ENCODE assay signal across 16 cellular contexts in genomic region chr4:113457886-113458285, GRCh38.
"Had no signal": no experiment of that assay in that cellular context is flagged by ENCODE, and none has a peak within 500 bp of the region (broad histone marks: within the 10 kb centered on the region; RNA-seq: fewer than 3 reads in every experiment).

No MANE protein-coding gene starts in this region.

- DNase-seq: activated naive CD4-positive, alpha-beta T cell; activated T-cell treated with anti-CD3 and anti-CD28 coated beads for 4 hours; adrenal gland; cortex of kidney; effector CD4-positive, alpha-beta T cell; foreskin melanocyte; heart left ventricle; left colon; mammary epithelial cell; naive thymus-derived CD4-positive, alpha-beta T cell; pancreas; stimulated activated CD4-positive, alpha-beta T cell treated with anti-CD3 and anti-CD28 coated beads, Interleukin-15, amount 100 ng/mL, for 24 hours; stimulated activated CD4-positive, alpha-beta T cell treated with anti-CD3 and anti-CD28 coated beads, Interleukin-4, amount 100 ng/mL, for 1 hour; stimulated activated naive CD4-positive, alpha-beta T cell; tibial artery; uterus had no signal

- FAIRE-seq: pancreas had no signal

- ATAC-seq: heart left ventricle; left colon; naive thymus-derived CD4-positive, alpha-beta T cell; pancreas had no signal
